ENCODE assay signal across 12 cellular contexts in genomic region chr17:80786470-80786869, GRCh38.
DNase-seq lines count a peak whose midpoint lies in the region; ATAC-seq lines count a peak whose summit lies in the region.
"Had no signal": no experiment of that assay in that cellular context is flagged by ENCODE, and none has a peak within 500 bp of the region (broad histone marks: within the 10 kb centered on the region; RNA-seq: fewer than 3 reads in every experiment).

No MANE protein-coding gene starts in this region.

- H3K4ac ChIP-seq in mesenchymal stem cell (ENCODE audit: low read depth in 1 of 2, low read length in 2 of 2): no peak overlapping the region

- H3K79me1 ChIP-seq in mesenchymal stem cell (replicated peaks; ENCODE audit: low read length, poor library complexity, severe bottlenecking): peaks cover 19% of the 10 kb centered on the region

- H3K27ac ChIP-seq in mesenchymal stem cell (ENCODE audit: low read length, poor library complexity, severe bottlenecking): peak overlapping the region; percentile 21
- H3K27ac ChIP-seq: adrenal gland had no signal

- no peak overlapping the region for H3K4me2 ChIP-seq in mesenchymal stem cell (ENCODE audit: low read length, poor library complexity, severe bottlenecking)

- no peak overlapping the region for H3K9ac ChIP-seq in mesenchymal stem cell (ENCODE audit: low read length)

- no peak overlapping the region for H3K18ac ChIP-seq in mesenchymal stem cell (ENCODE audit: low read depth in 1 of 2, low read length in 2 of 2)

- no peak overlapping the region for H2BK15ac ChIP-seq in mesenchymal stem cell (ENCODE audit: low read depth, poor library complexity, severe bottlenecking)

- H2AFZ ChIP-seq in mesenchymal stem cell (ENCODE audit: low read depth, low read length): no peak overlapping the region

- DNase-seq in DMS79 (lab: John Stamatoyannopoulos, UW): peak; percentile 37
- peak; percentile 83 for DNase-seq in NCI-H1092 (lab: John Stamatoyannopoulos, UW)
- peak; percentile 100 for DNase-seq in SK-MEL-5 (ENCODE audit: low read depth, low spot score)
- DNase-seq in mesenchymal stem cell: no peak
- no peak for DNase-seq in NCI-H1694 (lab: John Stamatoyannopoulos, UW)
- DNase-seq in HuH-7.5 (ENCODE audit: low spot score): no peak
- no peak for DNase-seq in left ventricle myocardium superior
- DNase-seq in hepatic stellate cell (ENCODE audit: low spot score): no peak
- DNase-seq: NCI-H446 treated with DMSO at 0.1 percent for 48 hours; stimulated activated CD4-positive, alpha-beta T cell treated with anti-CD3 and anti-CD28 coated beads, Interleukin-4, amount 100 ng/mL, for 24 hours; stimulated activated naive CD4-positive, alpha-beta T cell had no signal

- H2AK5ac ChIP-seq in mesenchymal stem cell (ENCODE audit: low read length, severe bottlenecking): no peak overlapping the region

- intact Hi-C loops in left ventricle myocardium superior (cut with micrococcal nuclease): no loop called here

- H3K23ac ChIP-seq in mesenchymal stem cell (ENCODE audit: low read length in 2 of 2): no peak overlapping the region

- H2BK120ac ChIP-seq in mesenchymal stem cell (ENCODE audit: low read depth, low read length): no peak overlapping the region

- H4K91ac ChIP-seq in mesenchymal stem cell (ENCODE audit: low read length): no peak overlapping the region

- H3K36me3 ChIP-seq in mesenchymal stem cell (ENCODE audit: control insufficient read depth in 1 of 2, insufficient read depth in 2 of 2, low read depth in 1 of 2, low read length in 2 of 2): peaks cover 0 to 3% of the 10 kb centered on the region in 2 experiments
- H3K36me3 ChIP-seq: adrenal gland had no signal

- no peak overlapping the region for H3K4me3 ChIP-seq in mesenchymal stem cell (ENCODE audit: insufficient read depth in 1 of 2, low read depth in 1 of 2, low read length in 2 of 2)
- H3K4me3 ChIP-seq: adrenal gland had no signal

- no peak overlapping the region for H3K14ac ChIP-seq in mesenchymal stem cell (ENCODE audit: low read length in 2 of 2)

- H3K4me1 ChIP-seq in mesenchymal stem cell (ENCODE audit: control insufficient read depth, insufficient read depth, low read depth, low read length): peaks cover 34% of the 10 kb centered on the region

- peaks cover 4% of the 10 kb centered on the region for H3K9me3 ChIP-seq in mesenchymal stem cell (ENCODE audit: control insufficient read depth, low read length)
- H3K9me3 ChIP-seq: adrenal gland had no signal

- no peak overlapping the region for H2BK5ac ChIP-seq in mesenchymal stem cell (ENCODE audit: low read depth, low read length, poor library complexity, severe bottlenecking)

- no peak overlapping the region for H4K8ac ChIP-seq in mesenchymal stem cell (ENCODE audit: low read length)

- WGBS in mesenchymal stem cell: 95% methylated on average over 9 of the region's 9 CpGs

- H2BK12ac ChIP-seq in mesenchymal stem cell (ENCODE audit: low read length in 2 of 2): peak overlapping the region; percentile 78 to 87

- no peak for ATAC-seq in left ventricle myocardium superior

- in situ Hi-C loops in SK-MEL-5 (cut with HindIII; ENCODE audit: low pct_unique_long_range_greater_than_20kb, low sequenced_read_pairs): no loop called here

- no peaks in the 10 kb centered on the region for H3K27me3 ChIP-seq in mesenchymal stem cell (ENCODE audit: control insufficient read depth in 1 of 2, insufficient read depth in 1 of 2, low read length in 2 of 2)
- H3K27me3 ChIP-seq: adrenal gland had no signal

Comparison
In these comparisons a context has a peak if more than half of its experiments do, and no peak if none do; other contexts are left out.
1. DNase-seq: peak in DMS79 (single experiment), NCI-H1092 (single experiment) and SK-MEL-5 (single experiment); none in mesenchymal stem cell (single experiment), NCI-H1694 (single experiment), HuH-7.5 (single experiment), left ventricle myocardium superior (single experiment) and hepatic stellate cell (single experiment).